Comparison of ENCODE assay signal across 12 cellular contexts in genomic region chr2:96859681-96860064, GRCh38. TPM values are rescaled to one million over a fixed set of nuclear protein-coding genes. Genes with fewer than 3 reads are reported as not detected.
A peak's percentile ranks its signal among the peaks of the same experiment; 100 is the strongest.
DNase-seq lines count a peak whose midpoint lies in the region; ATAC-seq and TF ChIP-seq lines count a peak whose summit lies in the region.
"Had no signal": no experiment of that assay in that cellular context is flagged by ENCODE, and none has a peak within 500 bp of the region (broad histone marks: within the 10 kb centered on the region; RNA-seq: fewer than 3 reads in every experiment).

No MANE protein-coding gene starts in this region.

- no peaks in the 10 kb centered on the region for H3K27me3 ChIP-seq in left ventricle myocardium inferior (ENCODE audit: low read depth)
- H3K27me3 ChIP-seq in vagina = no peaks in the 10 kb centered on the region
- no peaks in the 10 kb centered on the region for H3K27me3 ChIP-seq in foreskin keratinocyte

- H3K4me1 ChIP-seq in left ventricle myocardium inferior (peaks cover 63% of the 10 kb centered on the region), vagina (peaks cover 45% of the 10 kb centered on the region), foreskin keratinocyte (peaks cover 5% of the 10 kb centered on the region)

- H3K27me3 Mint-ChIP-seq in effector memory CD8-positive, alpha-beta T cell = no peaks in the 10 kb centered on the region
- no peaks in the 10 kb centered on the region for H3K27me3 Mint-ChIP-seq in neural crest cell (ENCODE audit: low read depth)

- H3K36me3 ChIP-seq in left ventricle myocardium inferior (peaks cover 47% of the 10 kb centered on the region), vagina (peaks cover 0 to 43% of the 10 kb centered on the region in 2 donors)

- H3K36me3 Mint-ChIP-seq in effector memory CD8-positive, alpha-beta T cell (ENCODE audit: insufficient read depth) = peaks cover 56% of the 10 kb centered on the region
- H3K36me3 Mint-ChIP-seq in neural crest cell (ENCODE audit: low read depth) = peaks cover 8% of the 10 kb centered on the region

- intact Hi-C loops in left ventricle myocardium inferior (cut with micrococcal nuclease) = loop anchor here (5.0 kb wide), 1 partner anchor 93 kb away; no protein-coding TSS in a partner anchor
- intact Hi-C loops in Right ventricle myocardium superior (cut with DNase I) = loop anchor here (2.0 kb wide), 1 partner anchor 91 kb away; no protein-coding TSS in a partner anchor
- intact Hi-C loops in vagina (cut with DNase I) = loop anchor here (2.0 to 10.0 kb wide), 3 partner anchors 47 to 225 kb away; partner anchors contain the start of gene KANSL3
- intact Hi-C loops in posterior vena cava (cut with DNase I) = loop anchor here in 1 of 2 donors (2.0 kb wide), 1 partner anchor 91 kb away; no protein-coding TSS in a partner anchor

- H3K9me3 Mint-ChIP-seq in effector memory CD8-positive, alpha-beta T cell = no peaks in the 10 kb centered on the region
- H3K9me3 Mint-ChIP-seq in neural crest cell = no peaks in the 10 kb centered on the region
- H3K9me3 Mint-ChIP-seq: H9 had no signal

- ATAC-seq in Right ventricle myocardium superior (ENCODE audit: poor library complexity) (no peak), foreskin keratinocyte (no peak)
- ATAC-seq in effector memory CD8-positive, alpha-beta T cell (replicated peaks) = no peak

- peak overlapping the region; percentile 87 for H3K27ac ChIP-seq in left ventricle myocardium inferior (replicated peaks)
- H3K27ac ChIP-seq in vagina = peak overlapping the region; percentile 79
- H3K27ac ChIP-seq in foreskin keratinocyte = no peak overlapping the region

- TF ChIP-seq CTCF in left ventricle myocardium inferior (IDR thresholded peaks at IDR 0.05; ENCODE audit: borderline replicate concordance) = no peak
- no peak for TF ChIP-seq CTCF in neural crest cell (conservative IDR thresholded peaks at IDR 0.05)
- TF ChIP-seq CTCF in vagina (IDR thresholded peaks at IDR 0.05) = no peak
- no peak for TF ChIP-seq CTCF in foreskin keratinocyte (conservative IDR thresholded peaks at IDR 0.05)

- DNase-seq in left ventricle myocardium inferior = no peak
- DNase-seq in Right ventricle myocardium superior = no peak
- DNase-seq in effector memory CD8-positive, alpha-beta T cell = no peak
- no peak for DNase-seq in neural crest cell (ENCODE audit: low read depth, low spot score)
- DNase-seq in vagina (ENCODE audit: extremely low spot score in 2 of 2) = no peak
- no peak for DNase-seq in posterior vena cava (ENCODE audit: low spot score)
- DNase-seq in foreskin keratinocyte = no peak
- no peak for DNase-seq in NCI-H1694 (lab: John Stamatoyannopoulos, UW)
- DNase-seq: EL, NCI-H1436 treated with DMSO at 0.1 percent for 48 hours, NCI-H748 treated with DMSO at 0.1 percent for 48 hours had no signal

- peaks cover 35 to 40% of the 10 kb centered on the region in 2 donors for H3K4me1 Mint-ChIP-seq in effector memory CD8-positive, alpha-beta T cell (ENCODE audit: low read depth in 2 of 2)
- H3K4me1 Mint-ChIP-seq in neural crest cell = peaks cover 46% of the 10 kb centered on the region

- peak overlapping the region; percentile 24 to 61 for H3K27ac Mint-ChIP-seq in effector memory CD8-positive, alpha-beta T cell
- H3K27ac Mint-ChIP-seq in neural crest cell (ENCODE audit: unreplicated experiment) = no peak overlapping the region

- H3K4me3 Mint-ChIP-seq in effector memory CD8-positive, alpha-beta T cell = peak overlapping the region; percentile 77 to 94
- peak overlapping the region; percentile 93 for H3K4me3 Mint-ChIP-seq in neural crest cell

- H3K9me3 ChIP-seq in left ventricle myocardium inferior (replicated peaks) (no peaks in the 10 kb centered on the region), vagina (no peaks in the 10 kb centered on the region)

- TF ChIP-seq POLR2A in vagina (IDR thresholded peaks at IDR 0.05) = no peak

- no peak overlapping the region for H3K4me3 ChIP-seq in left ventricle myocardium inferior
- no peak overlapping the region for H3K4me3 ChIP-seq in vagina

RNA-seq across cellular contexts. Expression of gene ANKRD39, which starts 1.9 kb away (rescaled TPM):
- total RNA-seq in left ventricle myocardium inferior (14.3 TPM), Right ventricle myocardium superior (14.6 TPM), neural crest cell (23.4 and 25.8 TPM in 2 replicates), vagina (20.4 TPM), posterior vena cava (10 to 100 TPM; 12.1 to 12.4 TPM), foreskin keratinocyte (10.5 and 10.6 TPM in 2 replicates)
- 19.0 and 19.2 TPM in 2 replicates for polyA plus RNA-seq in foreskin keratinocyte

RNA-seq across cellular contexts. Expression of gene SEMA4C, which starts 10.2 kb away (rescaled TPM):
- total RNA-seq in left ventricle myocardium inferior (16.6 TPM), Right ventricle myocardium superior (18.2 TPM), neural crest cell (102 and 103 TPM in 2 replicates), vagina (60.6 TPM), posterior vena cava (10 to 100 TPM; 35.0 to 41.6 TPM), foreskin keratinocyte (9.5 and 10.5 TPM in 2 replicates)
- polyA plus RNA-seq in foreskin keratinocyte = 6.2 and 6.6 TPM in 2 replicates

RNA-seq across cellular contexts. Expression of gene ANKRD23, which starts 15.9 kb away (rescaled TPM):
- total RNA-seq in left ventricle myocardium inferior = 14.4 TPM
- total RNA-seq in Right ventricle myocardium superior = 10.6 TPM
- total RNA-seq in neural crest cell = 9.3 and 11.4 TPM in 2 replicates
- 0.98 TPM for total RNA-seq in vagina
- total RNA-seq in posterior vena cava = 1 to 10 TPM; 2.9 to 4.3 TPM
- 0.92 and 1.2 TPM in 2 replicates for total RNA-seq in foreskin keratinocyte
- polyA plus RNA-seq in foreskin keratinocyte = 0.57 and 0.59 TPM in 2 replicates

RNA-seq across cellular contexts. Expression of gene CNNM3, which starts 43.6 kb away (rescaled TPM):
- total RNA-seq in left ventricle myocardium inferior (11.1 TPM), Right ventricle myocardium superior (13.5 TPM), neural crest cell (32.6 and 33.9 TPM in 2 replicates), vagina (16.5 TPM), posterior vena cava (1 to 10 TPM; 6.2 to 8.0 TPM), foreskin keratinocyte (3.8 and 4.7 TPM in 2 replicates)
- 2.6 and 2.7 TPM in 2 replicates for polyA plus RNA-seq in foreskin keratinocyte
